Comparison of ENCODE assay signal across 9 cellular contexts in genomic region chr19:42078058-42078457, GRCh38. TPM values are rescaled to one million over a fixed set of nuclear protein-coding genes. Genes with fewer than 3 reads are reported as not detected.
A peak's percentile ranks its signal among the peaks of the same experiment; 100 is the strongest.
DNase-seq lines count a peak whose midpoint lies in the region; ATAC-seq and TF ChIP-seq lines count a peak whose summit lies in the region.
"Had no signal": no experiment of that assay in that cellular context is flagged by ENCODE, and none has a peak within 500 bp of the region (broad histone marks: within the 10 kb centered on the region; RNA-seq: fewer than 3 reads in every experiment).

No MANE protein-coding gene starts in this region.

- intact Hi-C loops in CD8-positive, alpha-beta T cell (cut with DNase I, micrococcal nuclease), result loop anchor here in 1 of 2 experiments (5.0 to 10.0 kb wide), 2 partner anchors 191 to 1653 kb away; partner anchors contain the start of gene SERTAD1
- intact Hi-C loops in left cardiac atrium (cut with DNase I), result loop anchor here in 1 of 2 donors (10.0 kb wide), 1 partner anchor 203 kb away; the partner anchor contains the start of gene CD79A

- H3K27ac ChIP-seq in CD8-positive, alpha-beta T cell (ENCODE audit: low read depth, low read length), result no peak overlapping the region
- H3K27ac ChIP-seq in neural cell (ENCODE audit: low read length), result no peak overlapping the region

- no peak for TF ChIP-seq RAD21 in neural cell (conservative IDR thresholded peaks at IDR 0.05)

- no peak for DNase-seq in CD8-positive, alpha-beta T cell
- DNase-seq in MG63 (no peak), left cardiac atrium (no peak), NCI-H2029 treated with DMSO at 0.1 percent for 48 hours (lab: John Stamatoyannopoulos, UW) (no peak)
- DNase-seq: dermis blood vessel endothelial cell, NCI-H226 had no signal

- H3K9ac ChIP-seq in neural cell (ENCODE audit: low read length), result peak overlapping the region; percentile 82

- no peaks in the 10 kb centered on the region for H4K20me1 ChIP-seq in neural cell (ENCODE audit: insufficient read depth)

- no peaks in the 10 kb centered on the region for H3K9me3 ChIP-seq in CD8-positive, alpha-beta T cell (ENCODE audit: low read length)
- H3K9me3 ChIP-seq in MG63 (no peaks in the 10 kb centered on the region), neural cell (ENCODE audit: low read length) (no peaks in the 10 kb centered on the region)

- no peak overlapping the region for H3K4me3 ChIP-seq in CD8-positive, alpha-beta T cell (ENCODE audit: low read depth, low read length)
- H3K4me3 ChIP-seq in MG63 (peak overlapping the region; percentile 71; the same call in 1 of the 2 replicates), neural cell (ENCODE audit: low read length) (peak overlapping the region; percentile 76)

- H3K4me2 ChIP-seq in neural cell (ENCODE audit: low read length), result peak overlapping the region; percentile 84

- H3F3A ChIP-seq in neural cell (ENCODE audit: insufficient read depth, low read length, poor library complexity, severe bottlenecking), result no peaks in the 10 kb centered on the region

- H3K79me2 ChIP-seq in neural cell (replicated peaks; ENCODE audit: insufficient read depth, low read length), result peaks cover 31% of the 10 kb centered on the region

- H3K9me2 ChIP-seq in neural cell (ENCODE audit: insufficient read depth, low read length), result no peaks in the 10 kb centered on the region

- TF ChIP-seq EP300 in neural cell (conservative IDR thresholded peaks at IDR 0.05; ENCODE audit: poor library complexity, severe bottlenecking), result no peak

- CTCF ChIA-PET in CD8-positive, alpha-beta T cell (lab: Charles Lee), result interaction anchor here (1.9 kb wide), 1 partner anchor 31 kb away, joined by 11 read pairs; no protein-coding TSS in a partner anchor

- POLR2A ChIA-PET in CD8-positive, alpha-beta T cell (lab: Charles Lee), result interaction anchor here (0.6 kb wide), 1 partner anchor 177 kb away, joined by 3 read pairs; no protein-coding TSS in a partner anchor

- H3K4me1 ChIP-seq in CD8-positive, alpha-beta T cell (ENCODE audit: insufficient read depth, low read length), result peaks cover 21% of the 10 kb centered on the region

- H3K36me3 ChIP-seq in CD8-positive, alpha-beta T cell (ENCODE audit: insufficient read depth, low read length), result peaks cover 26% of the 10 kb centered on the region
- H3K36me3 ChIP-seq in MG63, result peaks cover 59% of the 10 kb centered on the region
- H3K36me3 ChIP-seq in neural cell (ENCODE audit: insufficient read depth, low read length), result no peaks in the 10 kb centered on the region

- peaks cover 48% of the 10 kb centered on the region for H3K4me1 Mint-ChIP-seq in CD8-positive, alpha-beta T cell (ENCODE audit: low read depth)
- H3K4me1 Mint-ChIP-seq in brain, result peaks cover 44% of the 10 kb centered on the region

- H3K27me3 Mint-ChIP-seq in CD8-positive, alpha-beta T cell (ENCODE audit: low read depth), result no peaks in the 10 kb centered on the region
- no peaks in the 10 kb centered on the region for H3K27me3 Mint-ChIP-seq in brain

- peak overlapping the region; percentile 10 for H3K4me3 Mint-ChIP-seq in CD8-positive, alpha-beta T cell
- H3K4me3 Mint-ChIP-seq in brain, result peak overlapping the region; percentile 91 to 98 (median 93)

- no peak for TF ChIP-seq CTCF in CD8-positive, alpha-beta T cell (IDR thresholded peaks at IDR 0.05)
- TF ChIP-seq CTCF in brain (conservative IDR thresholded peaks at IDR 0.05), result no peak
- TF ChIP-seq CTCF in neural cell (IDR thresholded peaks at IDR 0.05; ENCODE audit: poor library complexity, severe bottlenecking), result no peak

- H3K27ac Mint-ChIP-seq in CD8-positive, alpha-beta T cell, result peak overlapping the region; percentile 2
- H3K27ac Mint-ChIP-seq in brain, result peak overlapping the region; percentile 92 to 98 (median 93)

- H3K9me3 Mint-ChIP-seq in CD8-positive, alpha-beta T cell, result no peaks in the 10 kb centered on the region
- peaks cover 0 to 3% (median 0%) of the 10 kb centered on the region in 5 experiments for H3K9me3 Mint-ChIP-seq in brain

- no peaks in the 10 kb centered on the region for H3K27me3 ChIP-seq in CD8-positive, alpha-beta T cell (ENCODE audit: insufficient read depth, low read length)
- H3K27me3 ChIP-seq in MG63, result no peaks in the 10 kb centered on the region
- no peaks in the 10 kb centered on the region for H3K27me3 ChIP-seq in neural cell (ENCODE audit: insufficient read depth, low read depth, low read length)

- ATAC-seq in CD8-positive, alpha-beta T cell, result no peak
- ATAC-seq in HG02973 (IDR thresholded peaks at IDR 0.05; ENCODE audit: unreplicated experiment) (no peak), left cardiac atrium (no peak)

- H2AFZ ChIP-seq in neural cell (ENCODE audit: low read depth, low read length), result no peak overlapping the region

- peaks cover 51% of the 10 kb centered on the region for H3K36me3 Mint-ChIP-seq in CD8-positive, alpha-beta T cell
- H3K36me3 Mint-ChIP-seq in brain, result peaks cover 15% of the 10 kb centered on the region

TF ChIP-seq in neural cell, 6 proteins besides CTCF, POLR2A, EP300 and RAD21:
- TF ChIP-seq POLR2AphosphoS5 (IDR thresholded peaks at IDR 0.05), result no peak
- TF ChIP-seq EZH2 (IDR thresholded peaks at IDR 0.05; ENCODE audit: borderline replicate concordance, insufficient read depth, low read length, poor library complexity, severe bottlenecking), result no peak
- no peak for TF ChIP-seq REST (IDR thresholded peaks at IDR 0.05; ENCODE audit: borderline replicate concordance)
- no peak for TF ChIP-seq SMC3 (conservative IDR thresholded peaks at IDR 0.05; ENCODE audit: poor library complexity)
- TF ChIP-seq MXI1 (conservative IDR thresholded peaks at IDR 0.05; ENCODE audit: poor library complexity, severe bottlenecking), result no peak
- no peak for TF ChIP-seq TAF1 (IDR thresholded peaks at IDR 0.05; ENCODE audit: low read depth)

RNA-seq across cellular contexts. Expression of gene ZNF574, which starts 2.1 kb away (rescaled TPM):
- 10 to 100 TPM; 25.0 to 26.2 TPM for total RNA-seq in CD8-positive, alpha-beta T cell
- 18.8 and 20.4 TPM in 2 replicates for total RNA-seq in MG63 (2014; rRNA removed; shearing (Covaris generic); ENCODE audit: low replicate concordance)
- polyA plus RNA-seq in brain (ENCODE audit: insufficient read depth, low read depth, low replicate concordance) (17.8 TPM), neural cell (7.0 and 11.0 TPM in 2 replicates)
- 27.1 and 29.7 TPM in 2 replicates for polyA minus RNA-seq in neural cell
- 1 to 10 TPM; 8.3 to 9.1 TPM for total RNA-seq in left cardiac atrium

RNA-seq across cellular contexts. Expression of gene GRIK5, which starts 8.1 kb away (rescaled TPM):
- total RNA-seq in CD8-positive, alpha-beta T cell, result under 1 TPM; 0.19 to 0.50 TPM
- total RNA-seq in MG63 (2014; rRNA removed; shearing (Covaris generic); ENCODE audit: low replicate concordance), result not detected in 2 replicates
- polyA plus RNA-seq in brain (ENCODE audit: insufficient read depth, low read depth, low replicate concordance) (56.5 TPM), neural cell (22.4 and 28.3 TPM in 2 replicates)
- 25.6 and 26.6 TPM in 2 replicates for polyA minus RNA-seq in neural cell
- total RNA-seq in left cardiac atrium, result 10 to 100 TPM; 12.0 to 12.6 TPM

RNA-seq across cellular contexts. Expression of gene POU2F2, which starts 54.2 kb away (rescaled TPM):
- 10 to 100 TPM; 14.6 to 17.0 TPM for total RNA-seq in CD8-positive, alpha-beta T cell
- total RNA-seq in MG63 (2014; rRNA removed; shearing (Covaris generic); ENCODE audit: low replicate concordance), result not detected in 2 replicates
- polyA plus RNA-seq in brain (ENCODE audit: insufficient read depth, low read depth, low replicate concordance), result 6.9 TPM
- polyA plus RNA-seq in neural cell, result 7.7 and 12.4 TPM in 2 replicates
- 10.7 and 18.9 TPM in 2 replicates for polyA minus RNA-seq in neural cell
- total RNA-seq in left cardiac atrium, result 1 to 10 TPM; 1.1 to 1.2 TPM

Comparison
In these comparisons a context has a peak if more than half of its experiments do, and no peak if none do; other contexts are left out.
1. RNA of gene GRIK5, which starts 8.1 kb away (total RNA-seq): 12.0 to 12.6 TPM in left cardiac atrium; 0.19 to 0.50 TPM in CD8-positive, alpha-beta T cell and not detected in MG63; every median in the first group is over 4 times any median in the second.
2. RNA of gene POU2F2, which starts 54.2 kb away (total RNA-seq): 14.6 to 17.0 TPM in CD8-positive, alpha-beta T cell; 1.1 to 1.2 TPM in left cardiac atrium and not detected in MG63; every median in the first group is over 4 times any median in the second.